8 cellular contexts compared by ENCODE assay signal in the genomic region with DNA sequence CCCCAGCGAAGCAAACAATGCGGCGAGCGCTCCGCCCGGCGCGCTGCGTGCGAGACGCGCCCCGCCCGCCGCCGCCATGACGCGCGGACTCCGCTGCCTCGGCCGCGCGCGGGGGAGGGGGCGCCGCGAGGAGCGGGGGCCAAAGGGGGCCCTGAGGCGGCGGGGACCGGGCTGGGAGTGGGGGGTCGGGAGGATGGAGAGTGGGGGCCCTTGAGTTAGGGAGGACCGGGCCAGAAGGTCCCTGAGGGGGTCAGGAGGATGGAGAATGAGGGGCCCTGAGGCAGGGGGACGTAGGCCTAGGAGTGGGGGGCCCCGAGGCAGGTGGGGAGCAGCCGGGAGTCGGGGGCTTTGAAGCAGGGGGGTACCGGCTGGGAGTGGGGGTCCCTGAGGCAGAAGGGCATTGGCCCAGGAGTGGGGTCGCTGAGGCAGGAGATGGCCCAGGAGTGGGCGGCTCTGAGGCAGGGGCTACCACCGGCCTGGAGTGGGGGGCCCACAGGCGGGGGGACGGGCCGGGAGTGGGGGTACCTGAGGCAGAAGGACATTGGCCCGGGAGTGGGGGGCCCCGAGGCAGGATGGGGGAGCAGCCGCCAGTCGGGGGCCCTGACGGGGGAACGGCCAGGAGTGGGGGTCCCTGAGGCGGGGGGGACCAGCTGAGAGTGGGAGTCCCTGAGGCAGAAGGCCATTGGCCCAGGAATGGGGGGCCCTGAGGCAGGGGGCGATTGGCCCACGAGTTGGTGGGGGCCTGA. TPM values are rescaled to one million over a fixed set of nuclear protein-coding genes. Genes with fewer than 3 reads are reported as not detected.
A peak's percentile ranks its signal among the peaks of the same experiment; 100 is the strongest.
DNase-seq lines count a peak whose midpoint lies in the region; ATAC-seq and TF ChIP-seq lines count a peak whose summit lies in the region.

A gene (minus strand): TSS at position 21 of the 746 bp plus-strand sequence. CDS start 3,556 bp downstream, outside the sequence.

- H3K9me3 Mint-ChIP-seq in HFFc6: peaks cover 8% of the 10 kb centered on the region; the same call in 1 of the 2 replicates

- H3K18ac ChIP-seq in neuronal stem cell (ENCODE audit: low read length): peak within 1 kb of the TSS; percentile 92

- H2BK5ac ChIP-seq in neuronal stem cell (ENCODE audit: low read length): no peak within 1 kb of the TSS

- H3K4me1 ChIP-seq in neuronal stem cell (ENCODE audit: control insufficient read depth in 2 of 2, insufficient read depth in 1 of 2, low read depth in 1 of 2, low read length in 2 of 2): peaks cover 9 to 11% of the 10 kb centered on the region in 2 donors
- peaks cover 22% of the 10 kb centered on the region for H3K4me1 ChIP-seq in upper lobe of right lung

- H3K4me1 Mint-ChIP-seq in HFFc6 (ENCODE audit: low read depth): peaks cover 23% of the 10 kb centered on the region

- H3K4me3 ChIP-seq in neuronal stem cell (ENCODE audit: low read length in 2 of 2) (peak within 1 kb of the TSS; percentile 63 to 92), upper lobe of right lung (peak within 1 kb of the TSS; percentile 88)

- H2AFZ ChIP-seq in neuronal stem cell (ENCODE audit: low read length): peak within 1 kb of the TSS; percentile 99

- H3K27ac Mint-ChIP-seq in HFFc6: peak within 1 kb of the TSS; percentile 94

- peak; percentile 83 for ATAC-seq in upper lobe of right lung
- ATAC-seq in GM19395 (IDR thresholded peaks at IDR 0.05; ENCODE audit: unreplicated experiment): no peak

- H2BK15ac ChIP-seq in neuronal stem cell (ENCODE audit: low read length): peak within 1 kb of the TSS; percentile 97

- no peak within 1 kb of the TSS for H3K27ac ChIP-seq in neuronal stem cell (replicated peaks; ENCODE audit: low read length)
- peak within 1 kb of the TSS; percentile 88 for H3K27ac ChIP-seq in upper lobe of right lung

- H2BK12ac ChIP-seq in neuronal stem cell (ENCODE audit: low read length): no peak within 1 kb of the TSS

- H3K4me3 Mint-ChIP-seq in HFFc6: peak within 1 kb of the TSS; percentile 94

- peak within 1 kb of the TSS; percentile 57 for H4K91ac ChIP-seq in neuronal stem cell (ENCODE audit: low read depth, low read length, poor library complexity)

- TF ChIP-seq CTCF in HFFc6 (IDR thresholded peaks at IDR 0.05) (no peak), upper lobe of right lung (IDR thresholded peaks at IDR 0.05) (no peak)

- peak within 1 kb of the TSS; percentile 57 for H2BK120ac ChIP-seq in neuronal stem cell (ENCODE audit: low read depth, low read length)

- peak within 1 kb of the TSS; percentile 23 for H3K14ac ChIP-seq in neuronal stem cell (ENCODE audit: low read length)

- peaks cover 19% of the 10 kb centered on the region for H3K79me1 ChIP-seq in neuronal stem cell (ENCODE audit: low read depth, low read length)

- peak within 1 kb of the TSS; percentile 98 for H2AK5ac ChIP-seq in neuronal stem cell (ENCODE audit: low read depth, low read length)

- peaks cover 2 to 24% of the 10 kb centered on the region in 2 donors for H3K9me3 ChIP-seq in neuronal stem cell (replicated peaks in 1 of 2; ENCODE audit: control insufficient read depth in 2 of 2, insufficient read depth in 1 of 2, low read depth in 1 of 2, low read length in 2 of 2)
- H3K9me3 ChIP-seq in upper lobe of right lung: no peaks in the 10 kb centered on the region

- no CpG with 5 or more reads among the region's 54 CpGs for WGBS in neuronal stem cell (ENCODE audit: extremely low coverage in 2 of 2, insufficient read length in 2 of 2, insufficient replicate concordance in 1 of 2), 2 donors

- H4K8ac ChIP-seq in neuronal stem cell (ENCODE audit: low read depth, low read length): peak within 1 kb of the TSS; percentile 96

- H3K36me3 Mint-ChIP-seq in HFFc6 (ENCODE audit: low read depth): peaks cover 18% of the 10 kb centered on the region

- H3K36me3 ChIP-seq in neuronal stem cell (replicated peaks in 1 of 2; ENCODE audit: control insufficient read depth in 2 of 2, insufficient read depth in 2 of 2, low read length in 2 of 2) (peaks cover 23 to 29% of the 10 kb centered on the region in 2 donors), upper lobe of right lung (peaks cover 10% of the 10 kb centered on the region)

- H3K4ac ChIP-seq in neuronal stem cell (ENCODE audit: low read length): no peak within 1 kb of the TSS

- intact Hi-C loops in upper lobe of right lung (cut with DNase I): loop anchor here (10.0 kb wide), 1 partner anchor 53 kb away; no protein-coding TSS in a partner anchor

- H3K4me2 ChIP-seq in neuronal stem cell (ENCODE audit: insufficient read depth, low read length, poor library complexity, severe bottlenecking): peak within 1 kb of the TSS; percentile 82

- H3K27me3 Mint-ChIP-seq in HFFc6 (ENCODE audit: insufficient read depth): no peaks in the 10 kb centered on the region; the same call in 1 of the 2 replicates

- no peaks in the 10 kb centered on the region for H3K27me3 ChIP-seq in neuronal stem cell (ENCODE audit: control insufficient read depth in 3 of 3, insufficient read depth in 3 of 3, low read depth in 1 of 3, low read length in 3 of 3)
- H3K27me3 ChIP-seq in upper lobe of right lung: no peaks in the 10 kb centered on the region

- peak within 1 kb of the TSS; percentile 34 for H3K23ac ChIP-seq in neuronal stem cell (ENCODE audit: low read depth, low read length, poor library complexity)

- DNase-seq in COR-L47 (lab: John Stamatoyannopoulos, UW) (peak; percentile 54), HFFc6 (peak; percentile 28), RPMI8226 (peak; percentile 82), glomerular endothelial cell (ENCODE audit: extremely low read depth, low read depth, low spot score) (no peak), neuronal stem cell (ENCODE audit: low spot score) (peak; percentile 37), upper lobe of right lung (peak; percentile 82)
- peak; percentile 68 for DNase-seq in activated naive CD4-positive, alpha-beta T cell treated with anti-CD3 and anti-CD28 coated beads, Interleukin-2, amount 50 U/mL, for 16 hours

- peak within 1 kb of the TSS; percentile 90 for H3K9ac ChIP-seq in neuronal stem cell (ENCODE audit: low read depth, low read length, poor library complexity)

RNA-seq across cellular contexts. Expression of the gene that starts here (rescaled TPM):
- total RNA-seq in HFFc6 (2021; fragmentation: NEBNext Ultra II Directional; extraction: Animal tissue kit (Norgen Biotek cat#: 25700)): 10 to 100 TPM; 17.2 to 20.8 (median 18.1) TPM
- total RNA-seq in glomerular endothelial cell (22.8 and 30.9 TPM in 2 replicates), upper lobe of right lung (39.0 TPM)
- 21.8 TPM for polyA plus RNA-seq in neuronal stem cell (2013, experiment 1 of 2)
- polyA plus RNA-seq in neuronal stem cell (2013, experiment 2 of 2): 22.7 TPM
